Comparison of ENCODE assay signal across 26 cellular contexts in the genomic region with DNA sequence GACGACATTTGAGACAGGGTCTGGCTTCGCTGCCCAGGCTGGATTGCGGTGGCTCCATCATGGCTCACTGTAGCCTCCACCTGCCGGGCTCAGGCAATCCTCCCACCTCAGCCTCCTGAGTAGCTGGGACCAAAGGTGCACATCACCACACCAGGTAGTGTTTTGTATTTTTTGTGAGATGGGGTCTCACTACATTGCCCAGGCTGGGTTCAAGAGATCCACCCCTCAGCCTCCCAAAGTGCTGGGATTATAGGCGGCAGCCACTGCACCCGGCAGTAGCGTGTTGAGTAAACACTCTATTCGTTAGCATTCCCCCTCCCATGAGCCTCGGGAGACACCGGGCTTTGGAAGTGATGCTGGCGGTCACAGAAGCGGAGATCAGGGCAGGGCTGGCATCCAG. TPM values are rescaled to one million over a fixed set of nuclear protein-coding genes. Genes with fewer than 3 reads are reported as not detected.
"Had no signal": no experiment of that assay in that cellular context is flagged by ENCODE, and none has a peak within 500 bp of the region (broad histone marks: within the 10 kb centered on the region; RNA-seq: fewer than 3 reads in every experiment).

No MANE protein-coding gene starts in this region.

- H3K9me3 ChIP-seq: colonic mucosa, esophagus muscularis mucosa, left lung, stomach, suprapubic skin, tibial nerve, vagina had no signal

- H3K27me3 ChIP-seq: colonic mucosa, hepatocyte, suprapubic skin, tibial nerve, vagina had no signal

- DNase-seq: activated CD4-positive, CD25-positive, alpha-beta regulatory T cell treated with anti-CD3 and anti-CD28 coated beads, Interleukin-2, amount 50 U/mL, for 72 hours; activated CD8-positive, alpha-beta memory T cell treated with anti-CD3 and anti-CD28 coated beads, Interleukin-2, amount 50 U/mL, for 48 hours; activated gamma-delta T cell; activated T-cell treated with anti-CD3 and anti-CD28 coated beads, Interleukin-2, amount 50 U/mL, for 72 hours; central memory CD4-positive, alpha-beta T cell; colonic mucosa; dorsolateral prefrontal cortex; effector memory CD8-positive, alpha-beta T cell; glutamatergic neuron; immature natural killer cell; left lung; nephron progenitor cell; nucleus accumbens; stimulated activated CD4-positive, alpha-beta T cell treated with anti-CD3 and anti-CD28 coated beads, Interleukin-12 subunit alpha, Interleukin-12 subunit beta, amount 100 ng/mL, for 4 hours; stimulated activated CD4-positive, alpha-beta T cell treated with anti-CD3 and anti-CD28 coated beads, Interleukin-4, amount 100 ng/mL, for 4 hours; stomach had no signal

- H3K4me3 ChIP-seq: colonic mucosa, dorsolateral prefrontal cortex, esophagus muscularis mucosa, hepatocyte, left lung, stomach, suprapubic skin, tibial nerve, vagina had no signal

- H3K27ac Mint-ChIP-seq: activated T-cell treated with anti-CD3 and anti-CD28 coated beads, Interleukin-2, amount 50 U/mL, for 72 hours; mesothelial cell of epicardium; nephron progenitor cell had no signal

- H3K27ac ChIP-seq: colonic mucosa, dorsolateral prefrontal cortex, esophagus muscularis mucosa, hepatocyte, left lung, parathyroid adenoma, stomach, suprapubic skin, tibial nerve, vagina had no signal

- H3K4me3 Mint-ChIP-seq: activated T-cell treated with anti-CD3 and anti-CD28 coated beads, Interleukin-2, amount 50 U/mL, for 72 hours; effector memory CD8-positive, alpha-beta T cell; immature natural killer cell; mesothelial cell of epicardium; nephron progenitor cell had no signal

- H3K4me1 ChIP-seq: colonic mucosa, left lung, parathyroid adenoma, tibial nerve, vagina had no signal

- ATAC-seq: activated naive CD4-positive, alpha-beta T cell treated with anti-CD3 and anti-CD28 coated beads, Interleukin-2, amount 50 U/mL, for 72 hours; activated T-cell treated with anti-CD3 and anti-CD28 coated beads, Interleukin-2, amount 50 U/mL, for 72 hours; effector memory CD8-positive, alpha-beta T cell; left lung; right cardiac atrium had no signal

- H3K9ac ChIP-seq: parathyroid adenoma had no signal

- H3K9me3 Mint-ChIP-seq: activated naive CD4-positive, alpha-beta T cell treated with anti-CD3 and anti-CD28 coated beads, Interleukin-2, amount 50 U/mL, for 72 hours; activated T-cell treated with anti-CD3 and anti-CD28 coated beads, Interleukin-2, amount 50 U/mL, for 72 hours; effector memory CD8-positive, alpha-beta T cell; immature natural killer cell; mesothelial cell of epicardium; nephron progenitor cell had no signal

- H3K4me2 ChIP-seq: hepatocyte had no signal

- H2AFZ ChIP-seq: hepatocyte, parathyroid adenoma had no signal

- H3K36me3 ChIP-seq: colonic mucosa had no signal

- H3K27me3 Mint-ChIP-seq: effector memory CD8-positive, alpha-beta T cell had no signal

RNA-seq across cellular contexts. Expression of gene C1QTNF12, which starts 6.8 kb away (rescaled TPM):
- total RNA-seq: frontal cortex, vagina had no signal
- polyA plus RNA-seq: immature natural killer cell had no signal

RNA-seq across cellular contexts. Expression of gene SCNN1D, which starts 26.9 kb away (rescaled TPM):
- polyA plus RNA-seq: immature natural killer cell had no signal
